In the genomic region with DNA sequence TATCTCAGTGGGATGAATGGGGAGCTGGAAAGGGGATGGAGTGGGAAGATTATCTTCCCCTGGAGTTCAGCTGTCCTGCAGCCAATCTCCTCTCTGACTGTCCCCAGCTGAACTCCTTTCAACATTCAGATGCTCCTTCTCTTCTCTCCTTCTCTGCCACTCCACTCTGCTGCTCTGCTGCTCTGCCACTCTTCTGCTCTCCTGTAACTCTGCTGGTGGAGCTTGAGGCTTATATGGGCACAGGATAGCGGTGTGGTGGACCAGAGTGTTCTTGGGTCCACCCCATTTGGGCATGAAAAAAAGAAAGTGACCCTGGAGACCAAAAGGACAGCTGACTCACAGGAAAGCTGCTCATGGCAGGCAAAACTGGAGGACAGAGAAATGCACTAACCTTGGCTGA, we compare ENCODE assay signal across 13 cellular contexts. TPM values are rescaled to one million over a fixed set of nuclear protein-coding genes. Genes with fewer than 3 reads are reported as not detected.
DNase-seq lines count a peak whose midpoint lies in the region; ATAC-seq and TF ChIP-seq lines count a peak whose summit lies in the region.
"Had no signal": no experiment of that assay in that cellular context is flagged by ENCODE, and none has a peak within 500 bp of the region (broad histone marks: within the 10 kb centered on the region; RNA-seq: fewer than 3 reads in every experiment).

No MANE protein-coding gene starts in this region.

- no peak overlapping the region for H3K9ac ChIP-seq in mesendoderm (ENCODE audit: low read length)

- peak; percentile 2 for DNase-seq in RPMI7951 (ENCODE audit: low read depth)
- peak; percentile 91 for DNase-seq in esophagus muscularis mucosa (ENCODE audit: extremely low spot score)
- DNase-seq in mesendoderm: peak; percentile 18
- DNase-seq in stimulated activated effector memory CD8-positive, alpha-beta T cell treated with anti-CD3 and anti-CD28 coated beads, Interleukin-12 subunit alpha, Interleukin-12 subunit beta, amount 100 ng/mL, for 72 hours (ENCODE audit: low spot score in 2 of 2): no peak
- DNase-seq in stimulated activated naive CD4-positive, alpha-beta T cell (lab: John Stamatoyannopoulos, UW): no peak
- no peak for DNase-seq in middle frontal gyrus (ENCODE audit: extremely low spot score, low spot score)
- DNase-seq: Caco-2; CD8-positive, alpha-beta memory T cell; HCEC 1CT; HFFc6 had no signal

- no peak overlapping the region for H3K23ac ChIP-seq in mesendoderm (ENCODE audit: low read length)

- no peaks in the 10 kb centered on the region for H3K9me3 Mint-ChIP-seq in stimulated activated effector memory CD8-positive, alpha-beta T cell treated with anti-CD3 and anti-CD28 coated beads, Interleukin-12 subunit alpha, Interleukin-12 subunit beta, amount 100 ng/mL, for 72 hours
- H3K9me3 Mint-ChIP-seq: CD8-positive, alpha-beta memory T cell; HFFc6 had no signal

- no peak overlapping the region for H3K27ac Mint-ChIP-seq in stimulated activated effector memory CD8-positive, alpha-beta T cell treated with anti-CD3 and anti-CD28 coated beads, Interleukin-12 subunit alpha, Interleukin-12 subunit beta, amount 100 ng/mL, for 72 hours
- H3K27ac Mint-ChIP-seq: CD8-positive, alpha-beta memory T cell; HFFc6 had no signal

- no peaks in the 10 kb centered on the region for H3K79me2 ChIP-seq in mesendoderm (ENCODE audit: control insufficient read depth, insufficient read depth, low read length)

- no peak for TF ChIP-seq CTCF in esophagus muscularis mucosa (IDR thresholded peaks at IDR 0.05)

- H4K5ac ChIP-seq in mesendoderm (ENCODE audit: low read length): no peak overlapping the region

- no peaks in the 10 kb centered on the region for H3K36me3 ChIP-seq in esophagus muscularis mucosa
- no peaks in the 10 kb centered on the region for H3K36me3 ChIP-seq in mesendoderm (ENCODE audit: control insufficient read depth, insufficient read depth, low read length)
- H3K36me3 ChIP-seq: BE2C had no signal

- no peak overlapping the region for H3K4me2 ChIP-seq in mesendoderm (ENCODE audit: low read length)
- H3K4me2 ChIP-seq: A549 had no signal

- H2BK5ac ChIP-seq in mesendoderm (ENCODE audit: low read length): no peak overlapping the region

- no peak overlapping the region for H2AK5ac ChIP-seq in mesendoderm (ENCODE audit: low read length)

- H3K27me3 ChIP-seq in esophagus muscularis mucosa: peaks cover 0 to 7% (median 0%) of the 10 kb centered on the region in 4 donors
- H3K27me3 ChIP-seq in mesendoderm (ENCODE audit: insufficient read depth, low read length, poor library complexity): no peaks in the 10 kb centered on the region
- H3K27me3 ChIP-seq: BE2C had no signal

- TF ChIP-seq POLR2A in esophagus muscularis mucosa (IDR thresholded peaks at IDR 0.05; ENCODE audit: low read depth): no peak

- no peak overlapping the region for H3K18ac ChIP-seq in mesendoderm (ENCODE audit: low read length)

- H3K36me3 Mint-ChIP-seq in stimulated activated effector memory CD8-positive, alpha-beta T cell treated with anti-CD3 and anti-CD28 coated beads, Interleukin-12 subunit alpha, Interleukin-12 subunit beta, amount 100 ng/mL, for 72 hours: no peaks in the 10 kb centered on the region
- H3K36me3 Mint-ChIP-seq: CD8-positive, alpha-beta memory T cell had no signal

- TF ChIP-seq EP300 in esophagus muscularis mucosa (IDR thresholded peaks at IDR 0.05): no peak

- H2BK120ac ChIP-seq in mesendoderm (ENCODE audit: low read depth, low read length): no peak overlapping the region

- H3K4me3 Mint-ChIP-seq in stimulated activated effector memory CD8-positive, alpha-beta T cell treated with anti-CD3 and anti-CD28 coated beads, Interleukin-12 subunit alpha, Interleukin-12 subunit beta, amount 100 ng/mL, for 72 hours: no peak overlapping the region
- H3K4me3 Mint-ChIP-seq: CD8-positive, alpha-beta memory T cell; HFFc6 had no signal

- peak; percentile 31 for ATAC-seq in stimulated activated effector memory CD8-positive, alpha-beta T cell treated with anti-CD3 and anti-CD28 coated beads, Interleukin-12 subunit alpha, Interleukin-12 subunit beta, amount 100 ng/mL, for 72 hours
- ATAC-seq in HG03342 (IDR thresholded peaks at IDR 0.05; ENCODE audit: unreplicated experiment): no peak

- H3K9me3 ChIP-seq in esophagus muscularis mucosa: no peaks in the 10 kb centered on the region
- H3K9me3 ChIP-seq: A549, BE2C, Caco-2 had no signal

- H3K27ac ChIP-seq in esophagus muscularis mucosa (replicated peaks in 1 of 4) (no peak overlapping the region), mesendoderm (ENCODE audit: low read depth, low read length) (no peak overlapping the region)
- H3K27ac ChIP-seq: A549 had no signal

- 78% methylated on average over 1 of the region's 1 CpG for WGBS in esophagus muscularis mucosa
- WGBS in mesendoderm (ENCODE audit: extremely low coverage, insufficient coverage, low lambda C conversion rate): no CpG with 5 or more reads among the region's 1 CpG

- H3K4me1 Mint-ChIP-seq in stimulated activated effector memory CD8-positive, alpha-beta T cell treated with anti-CD3 and anti-CD28 coated beads, Interleukin-12 subunit alpha, Interleukin-12 subunit beta, amount 100 ng/mL, for 72 hours: no peaks in the 10 kb centered on the region
- H3K4me1 Mint-ChIP-seq: CD8-positive, alpha-beta memory T cell had no signal

- H3K56ac ChIP-seq in mesendoderm (ENCODE audit: low read length): no peak overlapping the region

- H4K8ac ChIP-seq in mesendoderm (ENCODE audit: low read depth, low read length): no peak overlapping the region

- no peak overlapping the region for H3K4ac ChIP-seq in mesendoderm (ENCODE audit: low read depth, low read length)

- H3K79me1 ChIP-seq in mesendoderm (ENCODE audit: low read length): no peaks in the 10 kb centered on the region

- H3K4me1 ChIP-seq in esophagus muscularis mucosa: no peaks in the 10 kb centered on the region
- H3K4me1 ChIP-seq in mesendoderm (ENCODE audit: control insufficient read depth, low read depth, low read length): no peaks in the 10 kb centered on the region
- H3K4me1 ChIP-seq: A549, BE2C, Caco-2 had no signal

- intact Hi-C loops in esophagus muscularis mucosa (cut with DNase I): no loop called here

- H2BK15ac ChIP-seq in mesendoderm (replicated peaks; ENCODE audit: low read depth): no peak overlapping the region

- H3K4me3 ChIP-seq in esophagus muscularis mucosa: no peak overlapping the region
- no peak overlapping the region for H3K4me3 ChIP-seq in mesendoderm (ENCODE audit: low read length)
- H3K4me3 ChIP-seq: A549 had no signal

RNA-seq across cellular contexts. Expression of a gene that starts 26.6 kb away (rescaled TPM):
- total RNA-seq in RPMI7951 (2014; rRNA removed; shearing (Covaris generic)): 5.0 and 6.8 TPM in 2 replicates
- total RNA-seq in esophagus muscularis mucosa: 10 to 100 TPM; 14.6 to 24.2 (median 20.0) TPM
- 19.5 TPM for polyA plus RNA-seq in mesendoderm (2013, experiment 1 of 2)
- 19.9 TPM for polyA plus RNA-seq in mesendoderm (2013, experiment 2 of 2)

RNA-seq across cellular contexts. Expression of a gene that starts 44.9 kb away (rescaled TPM):
- 16.8 and 18.0 TPM in 2 replicates for total RNA-seq in RPMI7951 (2014; rRNA removed; shearing (Covaris generic))
- 10 to 100 TPM in 3 of 4 donors, 1 to 10 TPM in 1; 5.1 to 25.3 (median 12.9) TPM for total RNA-seq in esophagus muscularis mucosa
- polyA plus RNA-seq in mesendoderm (2013, experiment 1 of 2): 2.1 TPM
- 2.2 TPM for polyA plus RNA-seq in mesendoderm (2013, experiment 2 of 2)

Comparison
In these comparisons a context has a peak if more than half of its experiments do, and no peak if none do; other contexts are left out.
1. DNase-seq: peak in RPMI7951 (single experiment), esophagus muscularis mucosa (single experiment) and mesendoderm (single experiment); none in stimulated activated effector memory CD8-positive, alpha-beta T cell treated with anti-CD3 and anti-CD28 coated beads, Interleukin-12 subunit alpha, Interleukin-12 subunit beta, amount 100 ng/mL, for 72 hours (0 of 2), stimulated activated naive CD4-positive, alpha-beta T cell (0 of 6) and middle frontal gyrus (single experiment).